10 cellular contexts compared by ENCODE assay signal in genomic region chr17:34562387-34562786, GRCh38. TPM values are rescaled to one million over a fixed set of nuclear protein-coding genes. Genes with fewer than 3 reads are reported as not detected.
DNase-seq lines count a peak whose midpoint lies in the region; ATAC-seq and TF ChIP-seq lines count a peak whose summit lies in the region.
"Had no signal": no experiment of that assay in that cellular context is flagged by ENCODE, and none has a peak within 500 bp of the region (broad histone marks: within the 10 kb centered on the region; RNA-seq: fewer than 3 reads in every experiment).

No MANE protein-coding gene starts in this region.

- CTCF ChIA-PET in activated naive CD4-positive, alpha-beta T cell treated with anti-CD3 and anti-CD28 coated beads for 36 hours (lab: Charles Lee), result interaction anchor here (0.8 to 1.5 kb wide), 2 partner anchors 15 to 23 kb away, joined by 3 to 4 read pairs; no protein-coding TSS in a partner anchor

- H3K4me3 Mint-ChIP-seq in activated T-cell treated with anti-CD3 and anti-CD28 coated beads, Interleukin-2, amount 50 U/mL, for 4 hours, result no peak overlapping the region
- no peak overlapping the region for H3K4me3 Mint-ChIP-seq in activated naive CD4-positive, alpha-beta T cell treated with anti-CD3 and anti-CD28 coated beads for 36 hours

- no peaks in the 10 kb centered on the region for H3K9me3 ChIP-seq in spleen

- TF ChIP-seq POLR2A in spleen (IDR thresholded peaks at IDR 0.05), result no peak

- H3K27ac Mint-ChIP-seq in activated naive CD4-positive, alpha-beta T cell treated with anti-CD3 and anti-CD28 coated beads for 36 hours, result no peak overlapping the region

- no peaks in the 10 kb centered on the region for H3K9me3 Mint-ChIP-seq in activated T-cell treated with anti-CD3 and anti-CD28 coated beads, Interleukin-2, amount 50 U/mL, for 4 hours
- H3K9me3 Mint-ChIP-seq in activated naive CD4-positive, alpha-beta T cell treated with anti-CD3 and anti-CD28 coated beads for 36 hours, result no peaks in the 10 kb centered on the region

- no peaks in the 10 kb centered on the region for H3K36me3 Mint-ChIP-seq in activated T-cell treated with anti-CD3 and anti-CD28 coated beads, Interleukin-2, amount 50 U/mL, for 4 hours (ENCODE audit: insufficient read depth)
- H3K36me3 Mint-ChIP-seq in activated naive CD4-positive, alpha-beta T cell treated with anti-CD3 and anti-CD28 coated beads for 36 hours (ENCODE audit: low read depth), result no peaks in the 10 kb centered on the region

- 28 to 57% (median 51%) methylated on average over 2 of the region's 2 CpGs for WGBS in spleen, 5 donors

- H3K27ac ChIP-seq in spleen, result no peak overlapping the region

- peaks cover 0 to 5% (median 0%) of the 10 kb centered on the region in 6 donors for H3K4me1 ChIP-seq in spleen

- intact Hi-C loops in spleen (cut with DNase I; ENCODE audit: low total_unique reads), result no loop called here
- intact Hi-C loops in activated naive CD4-positive, alpha-beta T cell treated with anti-CD3 and anti-CD28 coated beads for 36 hours (cut with micrococcal nuclease), result no loop called here

- H3K4me3 ChIP-seq in epithelial cell of esophagus (ENCODE audit: low read length) (no peak overlapping the region), spleen (no peak overlapping the region)

- H3K4me1 Mint-ChIP-seq in activated T-cell treated with anti-CD3 and anti-CD28 coated beads, Interleukin-2, amount 50 U/mL, for 4 hours (ENCODE audit: low read depth), result no peaks in the 10 kb centered on the region
- no peaks in the 10 kb centered on the region for H3K4me1 Mint-ChIP-seq in activated naive CD4-positive, alpha-beta T cell treated with anti-CD3 and anti-CD28 coated beads for 36 hours (ENCODE audit: low read depth)

- no peaks in the 10 kb centered on the region for H3K36me3 ChIP-seq in spleen

- H3K27me3 ChIP-seq in spleen (replicated peaks in 1 of 7), result peaks cover 0 to 42% (median 0%) of the 10 kb centered on the region in 7 donors

- ATAC-seq in activated T-cell treated with anti-CD3 and anti-CD28 coated beads, Interleukin-2, amount 50 U/mL, for 4 hours, result peak; percentile 48 to 58
- ATAC-seq in HG03196 (IDR thresholded peaks at IDR 0.05; ENCODE audit: unreplicated experiment), result no peak
- ATAC-seq: left ventricle myocardium superior had no signal

- TF ChIP-seq CTCF in epithelial cell of esophagus (IDR thresholded peaks at IDR 0.05; ENCODE audit: insufficient read depth, low read depth, low read length, missing control alignments), result peak; percentile 23
- TF ChIP-seq CTCF in spleen (IDR thresholded peaks at IDR 0.05 in 8 of 11, conservative IDR thresholded peaks at IDR 0.05 in 3 of 11), result peak in 8 of 11 experiments; percentile 11 to 55 (median 32)

- no peak for DNase-seq in activated T-cell treated with anti-CD3 and anti-CD28 coated beads, Interleukin-2, amount 50 U/mL, for 4 hours
- no peak for DNase-seq in activated T-cell treated with anti-CD3 and anti-CD28 coated beads, Interleukin-2, amount 50 U/mL, for 48 hours
- peak; percentile 16 for DNase-seq in NCI-H526 treated with DMSO at 0.1 percent for 48 hours (lab: John Stamatoyannopoulos, UW)
- no peak for DNase-seq in epithelial cell of esophagus (ENCODE audit: low read depth)
- no peak for DNase-seq in spleen
- DNase-seq in activated naive CD4-positive, alpha-beta T cell treated with anti-CD3 and anti-CD28 coated beads for 36 hours, result no peak
- no peak for DNase-seq in stimulated activated CD4-positive, alpha-beta T cell treated with anti-CD3 and anti-CD28 coated beads, Interleukin-1b, Interleukin-23, amount 100 ng/mL, for 48 hours
- DNase-seq: left ventricle myocardium superior, OCI-M1 had no signal

- H3K27me3 Mint-ChIP-seq in activated T-cell treated with anti-CD3 and anti-CD28 coated beads, Interleukin-2, amount 50 U/mL, for 4 hours (ENCODE audit: low read depth), result peaks cover 14% of the 10 kb centered on the region
- peaks cover 12% of the 10 kb centered on the region for H3K27me3 Mint-ChIP-seq in activated naive CD4-positive, alpha-beta T cell treated with anti-CD3 and anti-CD28 coated beads for 36 hours (ENCODE audit: low read depth)

RNA-seq across cellular contexts. Expression of gene TMEM132E, which starts 17.0 kb away (rescaled TPM):
- total RNA-seq in activated T-cell treated with anti-CD3 and anti-CD28 coated beads, Interleukin-2, amount 50 U/mL, for 4 hours, result under 1 TPM; 0.05 to 0.14 (median 0.10) TPM
- under 1 TPM; 0.09 to 0.79 (median 0.28) TPM for total RNA-seq in spleen
- under 1 TPM; 0.09 to 0.22 (median 0.17) TPM for polyA plus RNA-seq in spleen
- not detected for total RNA-seq in activated naive CD4-positive, alpha-beta T cell treated with anti-CD3 and anti-CD28 coated beads for 36 hours
- total RNA-seq: left ventricle myocardium superior had no signal
